ENCODE assay signal across 8 cellular contexts in genomic region chr12:19186722-19187661, GRCh38. TPM values are rescaled to one million over a fixed set of nuclear protein-coding genes. Genes with fewer than 3 reads are reported as not detected.
A peak's percentile ranks its signal among the peaks of the same experiment; 100 is the strongest.
DNase-seq lines count a peak whose midpoint lies in the region; ATAC-seq and TF ChIP-seq lines count a peak whose summit lies in the region.

No MANE protein-coding gene starts in this region.

- H3K4me3 ChIP-seq in GM12864 (ENCODE audit: low read depth, low read length): no peak overlapping the region
- no peak overlapping the region for H3K4me3 ChIP-seq in right atrium auricular region

- H3K36me3 ChIP-seq in right atrium auricular region: no peaks in the 10 kb centered on the region

- no peak overlapping the region for H3K27ac ChIP-seq in 22Rv1
- H3K27ac ChIP-seq in right atrium auricular region: peak overlapping the region; percentile 57 to 86

- peaks cover 0 to 53% of the 10 kb centered on the region in 2 donors for H3K4me1 ChIP-seq in right atrium auricular region

- no peak for DNase-seq in GM12864 (ENCODE audit: low read depth)
- peak; percentile 16 for DNase-seq in NCI-H1092 (lab: John Stamatoyannopoulos, UW)
- DNase-seq in amniotic epithelial cell (ENCODE audit: low read depth): peak; percentile 66
- DNase-seq in right atrium auricular region (ENCODE audit: low spot score): no peak
- DNase-seq in superior temporal gyrus (ENCODE audit: extremely low spot score): peak; percentile 88

- no peak for ATAC-seq in GM18907 (IDR thresholded peaks at IDR 0.05; ENCODE audit: unreplicated experiment)
- ATAC-seq in HG02678 (IDR thresholded peaks at IDR 0.05; ENCODE audit: unreplicated experiment): no peak

- H3K27me3 ChIP-seq in right atrium auricular region: no peaks in the 10 kb centered on the region

- TF ChIP-seq CTCF in 22Rv1 (IDR thresholded peaks at IDR 0.05) (peak; percentile 87), GM12864 (IDR thresholded peaks at IDR 0.05; ENCODE audit: low read depth, low read length, missing control alignments) (peak; percentile 39), right atrium auricular region (IDR thresholded peaks at IDR 0.05) (peak; percentile 54 to 75)

- no peaks in the 10 kb centered on the region for H3K9me3 ChIP-seq in right atrium auricular region

RNA-seq across cellular contexts. Expression of gene PLEKHA5, which starts 57.5 kb away (rescaled TPM):
- total RNA-seq in right atrium auricular region: 10 to 100 TPM; 53.2 to 59.4 TPM

Comparison
In these comparisons a context has a peak if more than half of its experiments do, and no peak if none do; other contexts are left out.
1. DNase-seq: peak in NCI-H1092 (single experiment), amniotic epithelial cell (single experiment) and superior temporal gyrus (single experiment); none in GM12864 (single experiment) and right atrium auricular region (single experiment).
2. Peak in every context shown above with its lines, with median percentiles within 50 percentile points of each other: CTCF ChIP-seq.